In genomic region chr10:58264780-58265179, GRCh38 we compare ENCODE assay signal across 9 cellular contexts. TPM values are rescaled to one million over a fixed set of nuclear protein-coding genes. Genes with fewer than 3 reads are reported as not detected.
DNase-seq lines count a peak whose midpoint lies in the region; ATAC-seq and TF ChIP-seq lines count a peak whose summit lies in the region.
"Had no signal": no experiment of that assay in that cellular context is flagged by ENCODE, and none has a peak within 500 bp of the region (broad histone marks: within the 10 kb centered on the region; RNA-seq: fewer than 3 reads in every experiment).

No MANE protein-coding gene starts in this region.

- no peaks in the 10 kb centered on the region for H3K36me3 ChIP-seq in right atrium auricular region

- peak; percentile 40 for DNase-seq in NCI-H146 treated with DMSO at 0.1 percent for 48 hours (lab: John Stamatoyannopoulos, UW; ENCODE audit: unreplicated experiment)
- DNase-seq in stimulated activated CD4-positive, alpha-beta T cell treated with anti-CD3 and anti-CD28 coated beads, Interleukin-1b, Interleukin-23, amount 100 ng/mL, for 48 hours = no peak
- no peak for DNase-seq in right atrium auricular region (ENCODE audit: low spot score)
- DNase-seq: activated CD8-positive, alpha-beta memory T cell treated with anti-CD3 and anti-CD28 coated beads, Interleukin-2, amount 10 ng/mL, durations not matched to agents 7 days and 5 days; NCI-H524 had no signal

- no peaks in the 10 kb centered on the region for H3K27me3 Mint-ChIP-seq in activated T-helper 17 cell treated with anti-CD3 and anti-CD28 coated beads, Interleukin-2, amount 50 U/mL, for 72 hours
- peaks cover 8% of the 10 kb centered on the region for H3K27me3 Mint-ChIP-seq in nephron (ENCODE audit: low read depth)
- H3K27me3 Mint-ChIP-seq: activated CD8-positive, alpha-beta memory T cell treated with anti-CD3 and anti-CD28 coated beads, Interleukin-2, amount 10 ng/mL, durations not matched to agents 7 days and 5 days had no signal

- no peak overlapping the region for H3K27ac ChIP-seq in right atrium auricular region

- H3K4me3 ChIP-seq in GM08714 (ENCODE audit: low read length) (peak overlapping the region; percentile 8; the same call in 1 of the 2 replicates), right atrium auricular region (no peak overlapping the region)

- peaks cover 0 to 16% of the 10 kb centered on the region in 2 donors for H3K4me1 ChIP-seq in right atrium auricular region

- ATAC-seq in activated T-helper 17 cell treated with anti-CD3 and anti-CD28 coated beads, Interleukin-2, amount 50 U/mL, for 72 hours (replicated peaks) = no peak
- ATAC-seq in activated CD4-positive, CD25-positive, alpha-beta regulatory T cell treated with anti-CD3 and anti-CD28 coated beads, Interleukin-2, amount 50 U/mL, for 24 hours = no peak
- ATAC-seq: activated CD8-positive, alpha-beta memory T cell treated with anti-CD3 and anti-CD28 coated beads, Interleukin-2, amount 10 ng/mL, durations not matched to agents 7 days and 5 days had no signal

- TF ChIP-seq CTCF in nephron (IDR thresholded peaks at IDR 0.05; ENCODE audit: unreplicated experiment in 3 of 3) (no peak), right atrium auricular region (IDR thresholded peaks at IDR 0.05) (no peak)

- H3K36me3 Mint-ChIP-seq in activated T-helper 17 cell treated with anti-CD3 and anti-CD28 coated beads, Interleukin-2, amount 50 U/mL, for 72 hours (ENCODE audit: low read depth) = peaks cover 43% of the 10 kb centered on the region
- peaks cover 9% of the 10 kb centered on the region for H3K36me3 Mint-ChIP-seq in nephron (ENCODE audit: low read depth)
- H3K36me3 Mint-ChIP-seq: activated CD8-positive, alpha-beta memory T cell treated with anti-CD3 and anti-CD28 coated beads, Interleukin-2, amount 10 ng/mL, durations not matched to agents 7 days and 5 days had no signal

- peak overlapping the region; percentile 96 for H3K4me3 Mint-ChIP-seq in activated T-helper 17 cell treated with anti-CD3 and anti-CD28 coated beads, Interleukin-2, amount 50 U/mL, for 72 hours
- H3K4me3 Mint-ChIP-seq in nephron = peak overlapping the region; percentile 45 to 100 (median 98)

- H3K9me3 ChIP-seq in right atrium auricular region = no peaks in the 10 kb centered on the region

- H3K27ac Mint-ChIP-seq in activated T-helper 17 cell treated with anti-CD3 and anti-CD28 coated beads, Interleukin-2, amount 50 U/mL, for 72 hours = peak overlapping the region; percentile 61
- H3K27ac Mint-ChIP-seq in nephron = peak overlapping the region in 2 of 3 experiments; percentile 40 to 94

- peaks cover 24% of the 10 kb centered on the region for H3K4me1 Mint-ChIP-seq in activated T-helper 17 cell treated with anti-CD3 and anti-CD28 coated beads, Interleukin-2, amount 50 U/mL, for 72 hours
- H3K4me1 Mint-ChIP-seq in nephron = peaks cover 25% of the 10 kb centered on the region

- H3K27me3 ChIP-seq in right atrium auricular region = no peaks in the 10 kb centered on the region

- H3K9me3 Mint-ChIP-seq in activated T-helper 17 cell treated with anti-CD3 and anti-CD28 coated beads, Interleukin-2, amount 50 U/mL, for 72 hours = no peaks in the 10 kb centered on the region
- no peaks in the 10 kb centered on the region for H3K9me3 Mint-ChIP-seq in nephron

RNA-seq across cellular contexts. Expression of gene IPMK, which starts 2.9 kb away (rescaled TPM):
- total RNA-seq in activated T-helper 17 cell treated with anti-CD3 and anti-CD28 coated beads, Interleukin-2, amount 50 U/mL, for 72 hours = 10 to 100 TPM; 10.6 to 26.4 TPM
- 1 to 10 TPM; 1.8 to 2.5 TPM for total RNA-seq in right atrium auricular region

RNA-seq across cellular contexts. Expression of gene CISD1, which starts 4.2 kb away (rescaled TPM):
- total RNA-seq in activated T-helper 17 cell treated with anti-CD3 and anti-CD28 coated beads, Interleukin-2, amount 50 U/mL, for 72 hours = 10 to 100 TPM; 39.9 to 74.0 TPM
- 10 to 100 TPM; 69.4 to 81.9 TPM for total RNA-seq in right atrium auricular region
